Comparison of ENCODE assay signal across 19 cellular contexts in genomic region chr1:192227330-192227729, GRCh38.
DNase-seq lines count a peak whose midpoint lies in the region; ATAC-seq, FAIRE-seq and TF ChIP-seq lines count a peak whose summit lies in the region.
"Had no signal": no experiment of that assay in that cellular context is flagged by ENCODE, and none has a peak within 500 bp of the region (broad histone marks: within the 10 kb centered on the region; RNA-seq: fewer than 3 reads in every experiment).

No MANE protein-coding gene starts in this region.

- H3K4me1 ChIP-seq in A673 (ENCODE audit: insufficient read depth, low read length, poor library complexity, severe bottlenecking) (peaks cover 35% of the 10 kb centered on the region), K562 (replicated peaks in 1 of 2; ENCODE audit: control insufficient read depth in 2 of 2, insufficient read depth in 2 of 2, low read length in 2 of 2) (no peaks in the 10 kb centered on the region)
- H3K4me1 ChIP-seq: BLaER1, Caco-2 had no signal

- H3K27me3 ChIP-seq in A673 (replicated peaks; ENCODE audit: insufficient read depth, low read depth, low read length, poor library complexity) (no peaks in the 10 kb centered on the region), K562 (ENCODE audit: control insufficient read depth in 2 of 2, insufficient read depth in 2 of 2, low read length in 2 of 2) (no peaks in the 10 kb centered on the region)
- H3K27me3 ChIP-seq: BLaER1 had no signal

- no peak overlapping the region for H3K9ac ChIP-seq in K562 (ENCODE audit: insufficient read depth in 1 of 2, low read depth in 2 of 2, low read length in 2 of 2)
- H3K9ac ChIP-seq: BLaER1 had no signal

- 31% methylated on average over 5 of the region's 5 CpGs for WGBS in K562 (ENCODE audit: insufficient coverage, low coverage, missing lambda C conversion rate)

- peak overlapping the region; percentile 35; the same call in 1 of the 2 replicates for H2AFZ ChIP-seq in K562 (ENCODE audit: low read depth, low read length)
- H2AFZ ChIP-seq: GM23338 had no signal

- H4K20me1 ChIP-seq in K562 (replicated peaks; ENCODE audit: control insufficient read depth, insufficient read depth, low read length), result no peaks in the 10 kb centered on the region
- H4K20me1 ChIP-seq: BLaER1 had no signal

- no peak overlapping the region for H3K4me2 ChIP-seq in K562 (ENCODE audit: insufficient read depth, low read length)
- H3K4me2 ChIP-seq: BLaER1, GM23338 had no signal

- FAIRE-seq in D721Med (lab: Jason Lieb, UNC) (peak; percentile 48), K562 (lab: Jason Lieb, UNC) (no peak)
- FAIRE-seq: GM12891, GM18507 had no signal

- intact Hi-C loops in A673 (cut with micrococcal nuclease; ENCODE audit: unreplicated experiment) (loop anchor here (5.0 kb wide), 3 partner anchors 85 to 220 kb away; no protein-coding TSS in a partner anchor), K562 (cut with micrococcal nuclease) (loop anchor here (5.0 kb wide), 1 partner anchor 220 kb away; no protein-coding TSS in a partner anchor)

- TF ChIP-seq EP300 in Ishikawa (IDR thresholded peaks at IDR 0.05; ENCODE audit: borderline replicate concordance), result no peak
- TF ChIP-seq EP300 in K562 (IDR thresholded peaks at IDR 0.05; ENCODE audit: low read length), result no peak

- H3K36me3 ChIP-seq in A673 (ENCODE audit: insufficient read depth, low read length, poor library complexity, severe bottlenecking) (no peaks in the 10 kb centered on the region), K562 (ENCODE audit: control insufficient read depth, insufficient read depth, low read length) (no peaks in the 10 kb centered on the region)
- H3K36me3 ChIP-seq: BLaER1 had no signal

- no peaks in the 10 kb centered on the region for H3K9me1 ChIP-seq in K562 (ENCODE audit: control insufficient read depth, insufficient read depth, low read length)

- POLR2A ChIA-PET in A673 (lab: Charles Lee; ENCODE audit: low non-redundant PET) (no interaction called here), K562 (lab: Yijun Ruan, JAX) (no interaction called here)

- in situ Hi-C loops in K562 (cut with MboI), result no loop called here

- no TSS peak for BruUV-seq in A673 (replicated peaks; lab: Mats Ljungman, UMichigan)
- no TSS peak for BruUV-seq in K562 (replicated peaks; lab: Mats Ljungman, UMichigan)

- no peaks in the 10 kb centered on the region for H3K79me2 ChIP-seq in K562 (ENCODE audit: control insufficient read depth, insufficient read depth, low read length)

- H3K27ac ChIP-seq in A673 (ENCODE audit: low read depth, low read length, poor library complexity, severe bottlenecking) (peak overlapping the region; percentile 85), K562 (ENCODE audit: extremely low read depth, low read depth, low read length) (no peak overlapping the region)
- H3K27ac ChIP-seq: BLaER1, C4-2B had no signal

- no peak for ATAC-seq in K562
- ATAC-seq: CD8-positive, alpha-beta T cell; GM23338; HCT116 had no signal

- CTCF ChIA-PET in A673 (lab: Charles Lee), result no interaction called here
- CTCF ChIA-PET in K562 (lab: Yijun Ruan, JAX; ENCODE audit: low intra/inter-chr PET ratio), result no interaction called here

- H3K9me3 ChIP-seq in A673 (ENCODE audit: low read depth, low read length, poor library complexity, severe bottlenecking) (peaks cover 6% of the 10 kb centered on the region), K562 (replicated peaks; ENCODE audit: control insufficient read depth, insufficient read depth, low read depth, low read length) (no peaks in the 10 kb centered on the region; the same call in 1 of the 2 replicates)
- H3K9me3 ChIP-seq: BLaER1, Caco-2 had no signal

- no peak for TF ChIP-seq CTCF in A673 (conservative IDR thresholded peaks at IDR 0.05; ENCODE audit: low read depth, low read length)
- no peak for TF ChIP-seq CTCF in D721Med (IDR thresholded peaks at IDR 0.05; ENCODE audit: insufficient read depth, missing control alignments)
- no peak for TF ChIP-seq CTCF in K562 (IDR thresholded peaks at IDR 0.05 in 2 of 3, conservative IDR thresholded peaks at IDR 0.05 in 1 of 3; ENCODE audit: insufficient read depth in 2 of 3, low read depth in 1 of 3, low read length in 3 of 3)

- TF ChIP-seq POLR2A in K562 (conservative IDR thresholded peaks at IDR 0.05), result no peak

- H3K4me3 ChIP-seq in A673 (ENCODE audit: low read depth, low read length, poor library complexity, severe bottlenecking) (no peak overlapping the region), K562 (no peak overlapping the region)
- H3K4me3 ChIP-seq: BLaER1, GM23338 had no signal

- DNase-seq in A673 (ENCODE audit: low spot score) (no peak), D721Med (ENCODE audit: insufficient read length, low spot score) (no peak), K562 (ENCODE audit: extremely low read depth in 1 of 4, low spot score in 3 of 4) (no peak)
- no peak for DNase-seq in activated CD4-positive, alpha-beta T cell treated with anti-CD3 and anti-CD28 coated beads, Interleukin-2, amount 50 U/mL, for 1 hour
- no peak for DNase-seq in activated CD4-positive, alpha-beta T cell treated with anti-CD3 and anti-CD28 coated beads for 1 hour
- DNase-seq: Caco-2; CD4-positive, CD25-positive, alpha-beta regulatory T cell; CD8-positive, alpha-beta T cell; DMS 273 treated with DMSO at 0.1 percent for 48 hours; DMS79; GF-D8; H9 had no signal

- TF ChIP-seq RAD21 in Ishikawa (IDR thresholded peaks at IDR 0.05; ENCODE audit: low read depth) (no peak), K562 (CRISPR knock-in tag; conservative IDR thresholded peaks at IDR 0.05 in 1 of 2, IDR thresholded peaks at IDR 0.05 in 1 of 2) (no peak)

TF ChIP-seq in Ishikawa, 13 proteins besides CTCF, POLR2A, EP300 and RAD21:
- TF ChIP-seq REST (IDR thresholded peaks at IDR 0.05; ENCODE audit: low read depth), result 0 out of 2 replicates have a peak, but pooled peaks have one; percentile 31
- TF ChIP-seq EGR1 (IDR thresholded peaks at IDR 0.05), result no peak
TF ChIP-seq in Ishikawa: peak in this region for 1.

TF ChIP-seq in K562, 482 proteins besides CTCF, POLR2A, EP300 and RAD21:
- TF ChIP-seq IRF2 (CRISPR knock-in tag; IDR thresholded peaks at IDR 0.05) (no peak), ZBTB17 (CRISPR knock-in tag; IDR thresholded peaks at IDR 0.05) (no peak), ZFP36 (IDR thresholded peaks at IDR 0.05; ENCODE audit: low read depth, low read length, partially characterized antibody) (no peak), RFX1 (IDR thresholded peaks at IDR 0.05) (no peak), COPS2 (conservative IDR thresholded peaks at IDR 0.05) (no peak), ZBTB11 (CRISPR knock-in tag; IDR thresholded peaks at IDR 0.05) (no peak), HMGXB4 (CRISPR knock-in tag; IDR thresholded peaks at IDR 0.05) (no peak), IRF9 (tag; IDR thresholded peaks at IDR 0.05) (no peak), GABPB1 (CRISPR knock-in tag; IDR thresholded peaks at IDR 0.05) (no peak)
